Comparison of ENCODE assay signal across 8 cellular contexts in genomic region chr11:126282742-126283591, GRCh38. TPM values are rescaled to one million over a fixed set of nuclear protein-coding genes. Genes with fewer than 3 reads are reported as not detected.
A peak's percentile ranks its signal among the peaks of the same experiment; 100 is the strongest.
DNase-seq lines count a peak whose midpoint lies in the region; ATAC-seq and TF ChIP-seq lines count a peak whose summit lies in the region.

Gene TIRAP (plus strand): TSS chr11:126283093. CDS start chr11:126290895, 7,802 bp downstream.

- peaks cover 15% of the 10 kb centered on the region; the same call in 1 of the 2 replicates for H3F3A ChIP-seq in PC-9 (ENCODE audit: insufficient read depth, low read depth)

- peak within 1 kb of the TSS; percentile 97 for H2AFZ ChIP-seq in PC-9

- no peaks in the 10 kb centered on the region for H4K20me1 ChIP-seq in PC-9 (ENCODE audit: insufficient read depth)

- TF ChIP-seq CTCF in C4-2B (conservative IDR thresholded peaks at IDR 0.05) (no peak; the same call in 1 of the 2 replicates), PC-9 (conservative IDR thresholded peaks at IDR 0.05) (no peak)

- H3K27ac Mint-ChIP-seq in stimulated activated naive CD8-positive, alpha-beta T cell treated with anti-CD3 and anti-CD28 coated beads, Interleukin-15, amount 100 ng/mL, for 72 hours: peak within 1 kb of the TSS; percentile 98 to 99

- peaks cover 59% of the 10 kb centered on the region for H3K4me1 Mint-ChIP-seq in stimulated activated naive CD8-positive, alpha-beta T cell treated with anti-CD3 and anti-CD28 coated beads, Interleukin-15, amount 100 ng/mL, for 72 hours

- peaks cover 14% of the 10 kb centered on the region for H3K79me2 ChIP-seq in PC-9 (ENCODE audit: low read depth)

- H3K4me1 ChIP-seq in PC-9 (replicated peaks; ENCODE audit: insufficient read depth): peaks cover 23% of the 10 kb centered on the region

- ATAC-seq in GM19351 (IDR thresholded peaks at IDR 0.05; ENCODE audit: unreplicated experiment) (peak; percentile 60), HG03520 (IDR thresholded peaks at IDR 0.05; ENCODE audit: unreplicated experiment) (peak; percentile 45)
- peak; percentile 80 for ATAC-seq in stimulated activated naive CD8-positive, alpha-beta T cell treated with anti-CD3 and anti-CD28 coated beads, Interleukin-15, amount 100 ng/mL, for 72 hours

- no peaks in the 10 kb centered on the region for H3K9me3 Mint-ChIP-seq in stimulated activated naive CD8-positive, alpha-beta T cell treated with anti-CD3 and anti-CD28 coated beads, Interleukin-15, amount 100 ng/mL, for 72 hours

- no peaks in the 10 kb centered on the region for H3K36me3 ChIP-seq in PC-9 (ENCODE audit: low read depth)

- H3K27me3 Mint-ChIP-seq in stimulated activated naive CD8-positive, alpha-beta T cell treated with anti-CD3 and anti-CD28 coated beads, Interleukin-15, amount 100 ng/mL, for 72 hours: no peaks in the 10 kb centered on the region

- no peaks in the 10 kb centered on the region for H3K9me3 ChIP-seq in PC-9 (ENCODE audit: insufficient read depth, low read depth)

- H3K27ac ChIP-seq in C4-2B: peak within 1 kb of the TSS; percentile 85
- peak within 1 kb of the TSS; percentile 77 for H3K27ac ChIP-seq in PC-9

- no TSS peak for BruUV-seq in PC-9 (replicated peaks; lab: Mats Ljungman, UMichigan)

- peak within 1 kb of the TSS; percentile 90 for H3K4me2 ChIP-seq in PC-9

- peak within 1 kb of the TSS; percentile 83 for H3K4me3 ChIP-seq in PC-9

- intact Hi-C loops in PC-9 (cut with micrococcal nuclease; ENCODE audit: unreplicated experiment): loop anchor here (1.0 kb wide), 1 partner anchor 14 kb away; the partner anchor contains the start of gene FOXRED1

- peak; percentile 35 for TF ChIP-seq POLR2A in erythroblast (IDR thresholded peaks at IDR 0.05; ENCODE audit: low read length)

- POLR2A ChIA-PET in PC-9 (lab: Charles Lee; ENCODE audit: unreplicated experiment): interaction anchor here (0.6 to 0.7 kb wide), 3 partner anchors 13 to 578 kb away, joined by 3 to 6 read pairs (median 3); no protein-coding TSS in a partner anchor

- peak within 1 kb of the TSS; percentile 97 to 98 for H3K4me3 Mint-ChIP-seq in stimulated activated naive CD8-positive, alpha-beta T cell treated with anti-CD3 and anti-CD28 coated beads, Interleukin-15, amount 100 ng/mL, for 72 hours

- DNase-seq in PC-9 (peak; percentile 64 to 68), erythroblast (lab: John Stamatoyannopoulos, UW) (peak; percentile 57 to 65), mucosa of gallbladder (ENCODE audit: low spot score) (peak; percentile 55)
- DNase-seq in activated T-cell treated with anti-CD3 and anti-CD28 coated beads, Interleukin-2, amount 50 U/mL, for 48 hours: peak; percentile 75 to 77
- DNase-seq in stimulated activated naive CD8-positive, alpha-beta T cell treated with anti-CD3 and anti-CD28 coated beads, Interleukin-15, amount 100 ng/mL, for 72 hours: peak; percentile 70 to 74

- CTCF ChIA-PET in PC-9 (lab: Charles Lee): no interaction called here

- no peaks in the 10 kb centered on the region for H3K9me2 ChIP-seq in PC-9 (ENCODE audit: insufficient read depth)

- H3K27me3 ChIP-seq in PC-9 (ENCODE audit: insufficient read depth, low read depth): no peaks in the 10 kb centered on the region

RNA-seq across cellular contexts. Expression of gene TIRAP, which starts in this region (rescaled TPM):
- total RNA-seq in PC-9 (2021): 9.6 and 12.7 TPM in 2 replicates
- total RNA-seq in mucosa of gallbladder: 20.7 TPM

Comparison
In these comparisons a context has a peak if more than half of its experiments do, and no peak if none do; other contexts are left out.
1. Peak in every context shown above with its lines: DNase-seq, ATAC-seq, H3K4me3 ChIP-seq and H3K27ac ChIP-seq.